ENCODE assay signal across 30 cellular contexts in the genomic region with DNA sequence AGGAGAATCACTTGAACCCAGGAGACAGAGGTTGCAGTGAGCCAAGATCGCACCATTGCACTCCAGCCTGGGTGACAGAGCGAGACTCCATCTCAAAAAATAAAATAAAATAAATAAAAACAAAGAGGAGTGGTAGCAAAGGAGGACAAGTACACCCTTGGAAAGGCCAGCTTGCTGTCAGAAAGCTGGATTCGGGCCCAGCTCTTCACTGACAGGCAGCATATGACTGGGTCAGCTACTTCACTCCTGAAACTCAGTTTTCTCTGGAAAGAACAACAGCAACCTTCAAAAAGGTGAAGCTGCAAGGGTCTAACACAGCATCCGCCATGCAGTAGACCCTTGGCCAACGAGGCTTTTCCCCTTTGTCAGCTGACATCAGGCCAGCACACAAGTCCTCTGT.
"Had no signal": no experiment of that assay in that cellular context is flagged by ENCODE, and none has a peak within 500 bp of the region (broad histone marks: within the 10 kb centered on the region; RNA-seq: fewer than 3 reads in every experiment).

No MANE protein-coding gene starts in this region.

- H3K36me3 ChIP-seq: brain microvascular endothelial cell, Peyer's patch, SJCRH30 had no signal

- H3K4me1 Mint-ChIP-seq: activated naive CD8-positive, alpha-beta T cell treated with anti-CD3 and anti-CD28 coated beads for 36 hours; activated T-helper 17 cell treated with anti-CD3 and anti-CD28 coated beads, Interleukin-2, amount 50 U/mL, for 72 hours had no signal

- H3K4me3 Mint-ChIP-seq: activated CD4-positive, alpha-beta T cell treated with anti-CD3 and anti-CD28 coated beads, Interleukin-2, amount 10 ng/mL, durations not matched to agents 24 days and 14 days; activated CD8-positive, alpha-beta T cell treated with anti-CD3 and anti-CD28 coated beads for 36 hours; activated naive CD8-positive, alpha-beta T cell treated with anti-CD3 and anti-CD28 coated beads for 36 hours; activated T-cell treated with anti-CD3 and anti-CD28 coated beads, Interleukin-2, amount 50 U/mL, for 72 hours; activated T-helper 17 cell treated with anti-CD3 and anti-CD28 coated beads, Interleukin-2, amount 50 U/mL, for 72 hours had no signal

- H3K4me1 ChIP-seq: Peyer's patch, SJCRH30 had no signal

- H3K27ac ChIP-seq: brain microvascular endothelial cell, KMS-11, Peyer's patch, RWPE1, SJCRH30, SK-N-MC, WERI-Rb-1 had no signal

- H3K36me3 Mint-ChIP-seq: activated naive CD8-positive, alpha-beta T cell treated with anti-CD3 and anti-CD28 coated beads for 36 hours had no signal

- H3K4me3 ChIP-seq: Peyer's patch, SJCRH30, SK-N-MC had no signal

- H3K9me3 ChIP-seq: Peyer's patch, SJCRH30 had no signal

- H3K27me3 Mint-ChIP-seq: activated CD8-positive, alpha-beta T cell treated with anti-CD3 and anti-CD28 coated beads for 36 hours; activated naive CD8-positive, alpha-beta T cell treated with anti-CD3 and anti-CD28 coated beads for 36 hours; activated T-helper 17 cell treated with anti-CD3 and anti-CD28 coated beads, Interleukin-2, amount 50 U/mL, for 72 hours had no signal

- H3K27me3 ChIP-seq: brain microvascular endothelial cell, Peyer's patch, SJCRH30 had no signal

- H3K9me3 Mint-ChIP-seq: activated CD4-positive, alpha-beta T cell treated with anti-CD3 and anti-CD28 coated beads, Interleukin-2, amount 10 ng/mL, durations not matched to agents 24 days and 14 days; activated CD8-positive, alpha-beta T cell treated with anti-CD3 and anti-CD28 coated beads for 36 hours; activated naive CD8-positive, alpha-beta T cell treated with anti-CD3 and anti-CD28 coated beads for 36 hours; activated T-cell treated with anti-CD3 and anti-CD28 coated beads, Interleukin-2, amount 50 U/mL, for 72 hours; activated T-helper 17 cell treated with anti-CD3 and anti-CD28 coated beads, Interleukin-2, amount 50 U/mL, for 72 hours had no signal

- ATAC-seq: activated CD8-positive, alpha-beta T cell treated with anti-CD3 and anti-CD28 coated beads for 36 hours; activated T-cell treated with anti-CD3 and anti-CD28 coated beads, Interleukin-2, amount 50 U/mL, for 72 hours; activated T-helper 17 cell treated with anti-CD3 and anti-CD28 coated beads, Interleukin-2, amount 50 U/mL, for 72 hours; PC-3 had no signal

- DNase-seq: activated CD4-positive, alpha-beta T cell treated with anti-CD3 and anti-CD28 coated beads, Interleukin-2, amount 10 ng/mL, durations not matched to agents 24 days and 14 days; activated CD4-positive, alpha-beta T cell treated with anti-CD3 and anti-CD28 coated beads, Interleukin-2, amount 50 U/mL, for 4 hours; activated CD8-positive, alpha-beta T cell treated with anti-CD3 and anti-CD28 coated beads for 36 hours; activated effector memory CD4-positive, alpha-beta T cell treated with anti-CD3 and anti-CD28 coated beads, Interleukin-2, amount 50 U/mL, for 16 hours; activated naive CD4-positive, alpha-beta T cell; activated naive CD4-positive, alpha-beta T cell treated with anti-CD3 and anti-CD28 coated beads, Interleukin-2, amount 50 U/mL, for 16 hours; activated naive CD8-positive, alpha-beta T cell treated with anti-CD3 and anti-CD28 coated beads for 36 hours; activated T-cell treated with anti-CD3 and anti-CD28 coated beads, Interleukin-2, amount 50 U/mL, for 1 hour; activated T-cell treated with anti-CD3 and anti-CD28 coated beads, Interleukin-2, amount 50 U/mL, for 72 hours; amniotic stem cell; aorta; brain microvascular endothelial cell; MM.1S; MV-4-11; NCI-H1092; NCI-H1436 treated with DMSO at 0.1 percent for 48 hours; NCI-H1694 treated with DMSO at 0.1 percent for 48 hours; NCI-H2029; NCI-H345; NCI-H524 treated with DMSO at 0.1 percent for 48 hours; PC-3; Peyer's patch; SHP77; SJCRH30; T1000; WERI-Rb-1 had no signal

- H3K27ac Mint-ChIP-seq: activated CD4-positive, alpha-beta T cell treated with anti-CD3 and anti-CD28 coated beads, Interleukin-2, amount 10 ng/mL, durations not matched to agents 24 days and 14 days; activated CD8-positive, alpha-beta T cell treated with anti-CD3 and anti-CD28 coated beads for 36 hours; activated naive CD8-positive, alpha-beta T cell treated with anti-CD3 and anti-CD28 coated beads for 36 hours; activated T-cell treated with anti-CD3 and anti-CD28 coated beads, Interleukin-2, amount 50 U/mL, for 72 hours; activated T-helper 17 cell treated with anti-CD3 and anti-CD28 coated beads, Interleukin-2, amount 50 U/mL, for 72 hours had no signal
